Comparison of ENCODE assay signal across 1 cellular context in the genomic region with DNA sequence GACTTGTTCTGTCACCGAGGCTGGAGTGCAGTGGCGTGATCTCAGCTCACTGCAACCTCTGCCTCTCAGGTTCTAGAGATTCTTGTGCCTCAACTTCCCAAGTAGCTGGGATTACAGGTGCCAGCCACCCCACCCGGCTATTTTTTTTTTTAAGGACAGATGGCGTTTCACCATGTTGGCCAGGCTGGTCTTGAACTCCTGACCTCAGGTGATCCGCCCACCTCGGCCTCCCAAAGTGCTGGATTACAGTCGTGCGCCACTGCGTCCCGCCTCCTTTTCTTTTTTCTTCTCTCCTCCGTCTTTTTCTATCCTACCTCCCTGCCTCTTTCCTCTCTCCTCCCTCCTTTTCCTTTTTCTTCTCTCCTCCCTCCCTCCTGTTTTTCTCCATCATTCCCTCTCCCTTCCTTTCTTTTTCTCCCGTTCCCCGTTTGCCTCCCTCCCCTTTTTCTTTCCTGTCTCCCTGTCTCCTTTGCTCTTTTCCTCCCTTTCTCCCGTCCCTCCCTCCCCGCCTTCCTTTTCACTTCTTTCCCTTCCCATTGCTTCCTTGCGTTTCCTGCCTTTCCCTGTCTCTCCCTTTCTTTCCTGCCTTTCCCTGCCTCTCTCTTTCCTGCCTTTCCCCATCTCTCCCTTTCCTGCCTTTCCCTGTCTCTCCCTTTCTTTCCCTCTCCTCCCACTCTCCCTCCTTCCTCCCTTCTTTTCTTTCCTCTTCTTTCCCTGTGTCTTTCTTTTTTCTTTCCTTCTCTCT.
TF ChIP-seq lines count a peak whose summit lies in the region.

No MANE protein-coding gene starts in this region.

TF ChIP-seq in H1, 55 proteins besides CTCF, POLR2A, EP300 and RAD21:
- TF ChIP-seq BACH1 (IDR thresholded peaks at IDR 0.05; ENCODE audit: low read length) (no peak), CHD1 (IDR thresholded peaks at IDR 0.05; ENCODE audit: low read depth, low read length) (no peak), NRF1 (IDR thresholded peaks at IDR 0.05; ENCODE audit: low read depth, low read length) (no peak), TBP (IDR thresholded peaks at IDR 0.05; ENCODE audit: low read depth, low read length) (no peak), TCF12 (IDR thresholded peaks at IDR 0.05; ENCODE audit: low read depth, low read length) (no peak), KDM4A (IDR thresholded peaks at IDR 0.05; ENCODE audit: low read depth, low read length, severe bottlenecking) (no peak), RNF2 (IDR thresholded peaks at IDR 0.05; ENCODE audit: borderline replicate concordance, low read depth, low read length, missing control alignments, poor library complexity, severe bottlenecking) (no peak), RBBP5 (IDR thresholded peaks at IDR 0.05; ENCODE audit: borderline replicate concordance, low read depth, low read length) (no peak), SIX5 (IDR thresholded peaks at IDR 0.05; ENCODE audit: low read depth, low read length) (no peak), TAF1 (IDR thresholded peaks at IDR 0.05; ENCODE audit: low read depth, low read length) (no peak), MAFK (IDR thresholded peaks at IDR 0.05; ENCODE audit: low read depth, low read length) (no peak), GABPA (IDR thresholded peaks at IDR 0.05; ENCODE audit: borderline replicate concordance, insufficient read depth, low read length) (no peak), BRCA1 (IDR thresholded peaks at IDR 0.05; ENCODE audit: low read depth, low read length) (no peak), CBX8 (IDR thresholded peaks at IDR 0.05; ENCODE audit: borderline replicate concordance, low read depth, low read length) (no peak), JUND (IDR thresholded peaks at IDR 0.05; ENCODE audit: low read length) (no peak), JUN (IDR thresholded peaks at IDR 0.05; ENCODE audit: low read depth, low read length) (no peak)
- TF ChIP-seq, protein P1, sequence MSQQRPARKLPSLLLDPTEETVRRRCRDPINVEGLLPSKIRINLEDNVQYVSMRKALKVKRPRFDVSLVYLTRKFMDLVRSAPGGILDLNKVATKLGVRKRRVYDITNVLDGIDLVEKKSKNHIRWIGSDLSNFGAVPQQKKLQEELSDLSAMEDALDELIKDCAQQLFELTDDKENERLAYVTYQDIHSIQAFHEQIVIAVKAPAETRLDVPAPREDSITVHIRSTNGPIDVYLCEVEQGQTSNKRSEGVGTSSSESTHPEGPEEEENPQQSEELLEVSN (IDR thresholded peaks at IDR 0.05) = no peak
- TF ChIP-seq, protein P2, sequence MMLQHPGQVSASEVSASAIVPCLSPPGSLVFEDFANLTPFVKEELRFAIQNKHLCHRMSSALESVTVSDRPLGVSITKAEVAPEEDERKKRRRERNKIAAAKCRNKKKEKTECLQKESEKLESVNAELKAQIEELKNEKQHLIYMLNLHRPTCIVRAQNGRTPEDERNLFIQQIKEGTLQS (IDR thresholded peaks at IDR 0.05; ENCODE audit: insufficient read depth, low read depth, low read length) = no peak
